In genomic region chr20:61857414-61857775, GRCh38 we compare ENCODE assay signal across 4 cellular contexts.
"Had no signal": no experiment of that assay in that cellular context is flagged by ENCODE, and none has a peak within 500 bp of the region (broad histone marks: within the 10 kb centered on the region; RNA-seq: fewer than 3 reads in every experiment).

No MANE protein-coding gene starts in this region.

- ATAC-seq: HepG2 had no signal

- DNase-seq: IMR-90 had no signal

- H3K27ac ChIP-seq: HL-60 had no signal

- H3K4me3 ChIP-seq: K562 had no signal
